In the genomic region with DNA sequence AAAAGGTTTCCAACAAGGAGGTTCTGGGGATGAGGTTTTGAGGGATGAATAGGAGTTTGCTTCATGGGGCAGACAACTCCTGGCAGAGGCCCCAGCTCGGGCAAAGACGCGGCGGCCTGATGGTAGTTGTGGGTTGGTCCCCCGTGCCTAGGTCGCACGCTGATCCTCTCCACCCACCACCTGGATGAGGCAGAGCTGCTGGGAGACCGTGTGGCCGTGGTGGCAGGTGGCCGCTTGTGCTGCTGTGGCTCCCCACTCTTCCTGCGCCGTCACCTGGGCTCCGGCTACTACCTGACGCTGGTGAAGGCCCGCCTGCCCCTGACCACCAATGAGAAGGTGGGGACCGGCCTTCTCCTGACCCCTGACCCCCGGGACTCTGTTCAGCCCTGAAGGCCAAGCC, we compare ENCODE assay signal across 26 cellular contexts. TPM values are rescaled to one million over a fixed set of nuclear protein-coding genes. Genes with fewer than 3 reads are reported as not detected.
DNase-seq lines count a peak whose midpoint lies in the region; ATAC-seq and TF ChIP-seq lines count a peak whose summit lies in the region.
"Had no signal": no experiment of that assay in that cellular context is flagged by ENCODE, and none has a peak within 500 bp of the region (broad histone marks: within the 10 kb centered on the region; RNA-seq: fewer than 3 reads in every experiment).

No MANE protein-coding gene starts in this region.

- WGBS in neuronal stem cell (ENCODE audit: extremely low coverage in 2 of 2, insufficient read length in 2 of 2, insufficient replicate concordance in 1 of 2), 2 donors, result no CpG with 5 or more reads among the region's 17 CpGs
- WGBS in transverse colon (ENCODE audit: low coverage in 1 of 2), 2 donors, result 89% methylated on average over 14 of the region's 17 CpGs; no CpG with 5 or more reads in 1 of the 2 donors

- no peak overlapping the region for H3K9ac ChIP-seq in neuronal stem cell (ENCODE audit: low read depth, low read length, poor library complexity)
- H3K9ac ChIP-seq: BLaER1 treated with 17β-estradiol and CSF1 and Interleukin-3, amounts not matched to agents 10 nM and 100 nM had no signal

- in situ Hi-C loops in transverse colon (cut with MboI; ENCODE audit: low pct_ligation_motif_present in 1 of 4, low pct_unique_long_range_greater_than_20kb in 1 of 4, low sequenced_read_pairs in 3 of 4), result no loop called here

- no peak overlapping the region for H3K4me2 ChIP-seq in neuronal stem cell (ENCODE audit: insufficient read depth, low read length, poor library complexity, severe bottlenecking)
- H3K4me2 ChIP-seq: BLaER1 treated with 17β-estradiol and CSF1 and Interleukin-3, amounts not matched to agents 10 nM and 100 nM had no signal

- peak overlapping the region; percentile 19 for H3K27ac Mint-ChIP-seq in activated CD4-positive, alpha-beta T cell treated with anti-CD3 and anti-CD28 coated beads, Interleukin-2, amount 10 ng/mL, durations not matched to agents 7 days and 5 days
- H3K27ac Mint-ChIP-seq in activated CD4-positive, alpha-beta T cell treated with anti-CD3 and anti-CD28 coated beads for 36 hours, result no peak overlapping the region
- H3K27ac Mint-ChIP-seq in effector memory CD8-positive, alpha-beta T cell, result peak overlapping the region; percentile 10 to 78

- ATAC-seq in activated CD4-positive, alpha-beta T cell treated with anti-CD3 and anti-CD28 coated beads for 36 hours, result no peak
- no peak for ATAC-seq in effector memory CD8-positive, alpha-beta T cell (replicated peaks)

- H2BK15ac ChIP-seq in neuronal stem cell (ENCODE audit: low read length), result no peak overlapping the region

- H2BK120ac ChIP-seq in neuronal stem cell (ENCODE audit: low read depth, low read length), result no peak overlapping the region

- no peak for DNase-seq in activated CD4-positive, alpha-beta T cell treated with anti-CD3 and anti-CD28 coated beads, Interleukin-2, amount 10 ng/mL, durations not matched to agents 7 days and 5 days
- no peak for DNase-seq in activated CD4-positive, alpha-beta T cell treated with anti-CD3 and anti-CD28 coated beads for 36 hours
- no peak for DNase-seq in effector memory CD8-positive, alpha-beta T cell
- DNase-seq in neuronal stem cell (ENCODE audit: low spot score) (no peak), ascending aorta (ENCODE audit: low spot score in 2 of 2) (no peak), transverse colon (no peak), RKO (ENCODE audit: low spot score) (no peak)
- DNase-seq: ACHN; CD4-positive, alpha-beta memory T cell; DND-41; GOT3; Kasumi-1; NCI-H1417; NCI-H1694 treated with DMSO at 0.1 percent for 48 hours; NCI-H2081 treated with DMSO at 0.1 percent for 48 hours; NCI-H2171 treated with DMSO at 0.1 percent for 48 hours; NCI-H446; NCI-H526 treated with DMSO at 0.1 percent for 48 hours; SHP77 treated with DMSO at 0.1 percent for 48 hours had no signal

- H3K27me3 Mint-ChIP-seq in activated CD4-positive, alpha-beta T cell treated with anti-CD3 and anti-CD28 coated beads, Interleukin-2, amount 10 ng/mL, durations not matched to agents 7 days and 5 days, result no peaks in the 10 kb centered on the region
- H3K27me3 Mint-ChIP-seq in activated CD4-positive, alpha-beta T cell treated with anti-CD3 and anti-CD28 coated beads for 36 hours, result no peaks in the 10 kb centered on the region
- no peaks in the 10 kb centered on the region for H3K27me3 Mint-ChIP-seq in effector memory CD8-positive, alpha-beta T cell
- H3K27me3 Mint-ChIP-seq: CD4-positive, alpha-beta memory T cell; IgD-negative memory B cell had no signal

- H3K4me1 ChIP-seq in neuronal stem cell (ENCODE audit: control insufficient read depth in 2 of 2, insufficient read depth in 1 of 2, low read depth in 1 of 2, low read length in 2 of 2) (peaks cover 0 to 2% of the 10 kb centered on the region in 2 donors), ascending aorta (no peaks in the 10 kb centered on the region), transverse colon (peaks cover 0 to 3% (median 0%) of the 10 kb centered on the region in 4 donors)

- H4K8ac ChIP-seq in neuronal stem cell (ENCODE audit: low read depth, low read length), result no peak overlapping the region

- H2BK12ac ChIP-seq in neuronal stem cell (ENCODE audit: low read length), result peak overlapping the region; percentile 22

- H2AFZ ChIP-seq in neuronal stem cell (ENCODE audit: low read length), result no peak overlapping the region

- no peak for TF ChIP-seq CTCF in ascending aorta (IDR thresholded peaks at IDR 0.05)
- TF ChIP-seq CTCF in transverse colon (IDR thresholded peaks at IDR 0.05), result no peak

- TF ChIP-seq POLR2A in transverse colon (IDR thresholded peaks at IDR 0.05), result no peak

- no peak overlapping the region for H2BK5ac ChIP-seq in neuronal stem cell (ENCODE audit: low read length)

- H3K9me3 ChIP-seq in KOPT-K1 (ENCODE audit: insufficient read depth, low read length, poor library complexity, severe bottlenecking) (no peaks in the 10 kb centered on the region), neuronal stem cell (replicated peaks in 1 of 2; ENCODE audit: control insufficient read depth in 2 of 2, insufficient read depth in 1 of 2, low read depth in 1 of 2, low read length in 2 of 2) (peaks cover 0 to 16% of the 10 kb centered on the region in 2 donors), ascending aorta (peaks cover 6% of the 10 kb centered on the region in 2 donors), transverse colon (peaks cover 0 to under 1% of the 10 kb centered on the region in 2 donors)
- H3K9me3 ChIP-seq: BLaER1 treated with 17β-estradiol and CSF1 and Interleukin-3, amounts not matched to agents 10 nM and 100 nM had no signal

- H3K36me3 ChIP-seq in KOPT-K1 (ENCODE audit: insufficient read depth, low read length) (peaks cover 4% of the 10 kb centered on the region; the same call in 1 of the 2 replicates), neuronal stem cell (replicated peaks in 1 of 2; ENCODE audit: control insufficient read depth in 2 of 2, insufficient read depth in 2 of 2, low read length in 2 of 2) (peaks cover 0 to 2% of the 10 kb centered on the region in 2 donors), ascending aorta (no peaks in the 10 kb centered on the region), transverse colon (no peaks in the 10 kb centered on the region)

- POLR2A ChIA-PET in activated CD4-positive, alpha-beta T cell treated with anti-CD3 and anti-CD28 coated beads, Interleukin-2, amount 10 ng/mL, durations not matched to agents 7 days and 5 days (lab: Charles Lee), result no interaction called here
- POLR2A ChIA-PET in activated CD4-positive, alpha-beta T cell treated with anti-CD3 and anti-CD28 coated beads for 36 hours (lab: Charles Lee), result no interaction called here

- H3K4ac ChIP-seq in neuronal stem cell (ENCODE audit: low read length), result no peak overlapping the region

- no peak overlapping the region for H2AK5ac ChIP-seq in neuronal stem cell (ENCODE audit: low read depth, low read length)

- H3K36me3 Mint-ChIP-seq in activated CD4-positive, alpha-beta T cell treated with anti-CD3 and anti-CD28 coated beads, Interleukin-2, amount 10 ng/mL, durations not matched to agents 7 days and 5 days (ENCODE audit: low read depth), result peaks cover 26% of the 10 kb centered on the region
- H3K36me3 Mint-ChIP-seq in activated CD4-positive, alpha-beta T cell treated with anti-CD3 and anti-CD28 coated beads for 36 hours (ENCODE audit: low read depth), result peaks cover 9% of the 10 kb centered on the region
- H3K36me3 Mint-ChIP-seq in effector memory CD8-positive, alpha-beta T cell (ENCODE audit: insufficient read depth), result peaks cover 20% of the 10 kb centered on the region
- H3K36me3 Mint-ChIP-seq: IgD-negative memory B cell had no signal

- H3K18ac ChIP-seq in neuronal stem cell (ENCODE audit: low read length), result no peak overlapping the region

- H4K91ac ChIP-seq in neuronal stem cell (ENCODE audit: low read depth, low read length, poor library complexity), result no peak overlapping the region

- peaks cover under 1% of the 10 kb centered on the region for H3K79me1 ChIP-seq in neuronal stem cell (ENCODE audit: low read depth, low read length)

- TF ChIP-seq EP300 in transverse colon (IDR thresholded peaks at IDR 0.05; ENCODE audit: low read depth), result no peak

- peak overlapping the region; percentile 57 for H3K27ac ChIP-seq in KOPT-K1 (ENCODE audit: low read depth, low read length, poor library complexity, severe bottlenecking)
- no peak overlapping the region for H3K27ac ChIP-seq in neuronal stem cell (replicated peaks; ENCODE audit: low read length)
- H3K27ac ChIP-seq in ascending aorta, result no peak overlapping the region
- H3K27ac ChIP-seq in transverse colon, result no peak overlapping the region
- H3K27ac ChIP-seq: 22Rv1; BLaER1 treated with 17β-estradiol and CSF1 and Interleukin-3, amounts not matched to agents 10 nM and 100 nM; SK-N-MC had no signal

- peaks cover 18% of the 10 kb centered on the region for H3K4me1 Mint-ChIP-seq in activated CD4-positive, alpha-beta T cell treated with anti-CD3 and anti-CD28 coated beads, Interleukin-2, amount 10 ng/mL, durations not matched to agents 7 days and 5 days
- peaks cover 2% of the 10 kb centered on the region for H3K4me1 Mint-ChIP-seq in activated CD4-positive, alpha-beta T cell treated with anti-CD3 and anti-CD28 coated beads for 36 hours
- H3K4me1 Mint-ChIP-seq in effector memory CD8-positive, alpha-beta T cell (ENCODE audit: low read depth in 2 of 2), result peaks cover under 1 to 8% of the 10 kb centered on the region in 2 donors

- no peak overlapping the region for H3K4me3 Mint-ChIP-seq in activated CD4-positive, alpha-beta T cell treated with anti-CD3 and anti-CD28 coated beads, Interleukin-2, amount 10 ng/mL, durations not matched to agents 7 days and 5 days
- no peak overlapping the region for H3K4me3 Mint-ChIP-seq in activated CD4-positive, alpha-beta T cell treated with anti-CD3 and anti-CD28 coated beads for 36 hours
- H3K4me3 Mint-ChIP-seq in effector memory CD8-positive, alpha-beta T cell, result no peak overlapping the region
- H3K4me3 Mint-ChIP-seq: CD4-positive, alpha-beta memory T cell; IgD-negative memory B cell had no signal

- no peaks in the 10 kb centered on the region for H3K27me3 ChIP-seq in neuronal stem cell (ENCODE audit: control insufficient read depth in 3 of 3, insufficient read depth in 3 of 3, low read depth in 1 of 3, low read length in 3 of 3)
- H3K27me3 ChIP-seq in ascending aorta, result no peaks in the 10 kb centered on the region
- H3K27me3 ChIP-seq in transverse colon, result no peaks in the 10 kb centered on the region
- H3K27me3 ChIP-seq: BLaER1 treated with 17β-estradiol and CSF1 and Interleukin-3, amounts not matched to agents 10 nM and 100 nM had no signal

- CTCF ChIA-PET in activated CD4-positive, alpha-beta T cell treated with anti-CD3 and anti-CD28 coated beads, Interleukin-2, amount 10 ng/mL, durations not matched to agents 7 days and 5 days (lab: Charles Lee), result no interaction called here
- CTCF ChIA-PET in activated CD4-positive, alpha-beta T cell treated with anti-CD3 and anti-CD28 coated beads for 36 hours (lab: Charles Lee), result interaction anchor here (0.7 to 1.3 kb wide), 2 partner anchors 13 to 61 kb away, joined by 3 read pairs; no protein-coding TSS in a partner anchor

- intact Hi-C loops in activated CD4-positive, alpha-beta T cell treated with anti-CD3 and anti-CD28 coated beads for 36 hours (cut with DNase I, micrococcal nuclease), result no loop called here
- intact Hi-C loops in ascending aorta (cut with DNase I), result no loop called here
- intact Hi-C loops in transverse colon (cut with DNase I; ENCODE audit: low total_unique reads), result no loop called here

- no peak overlapping the region for H3K23ac ChIP-seq in neuronal stem cell (ENCODE audit: low read depth, low read length, poor library complexity)

- H3K14ac ChIP-seq in neuronal stem cell (ENCODE audit: low read length), result no peak overlapping the region

- no peaks in the 10 kb centered on the region for H3K9me3 Mint-ChIP-seq in activated CD4-positive, alpha-beta T cell treated with anti-CD3 and anti-CD28 coated beads, Interleukin-2, amount 10 ng/mL, durations not matched to agents 7 days and 5 days
- H3K9me3 Mint-ChIP-seq in activated CD4-positive, alpha-beta T cell treated with anti-CD3 and anti-CD28 coated beads for 36 hours (ENCODE audit: low read depth), result peaks cover 4% of the 10 kb centered on the region
- no peaks in the 10 kb centered on the region for H3K9me3 Mint-ChIP-seq in effector memory CD8-positive, alpha-beta T cell
- H3K9me3 Mint-ChIP-seq: IgD-negative memory B cell had no signal

- H3K4me3 ChIP-seq in neuronal stem cell (ENCODE audit: low read length in 2 of 2) (no peak overlapping the region), ascending aorta (no peak overlapping the region), transverse colon (no peak overlapping the region)
- H3K4me3 ChIP-seq: BLaER1 treated with 17β-estradiol and CSF1 and Interleukin-3, amounts not matched to agents 10 nM and 100 nM; SK-N-MC had no signal

RNA-seq across cellular contexts. Expression of a gene that starts 11.9 kb away (rescaled TPM):
- total RNA-seq in activated CD4-positive, alpha-beta T cell treated with anti-CD3 and anti-CD28 coated beads, Interleukin-2, amount 10 ng/mL, durations not matched to agents 7 days and 5 days, result 10 to 100 TPM; 75.9 to 87.5 TPM
- 10 to 100 TPM; 14.4 to 16.9 TPM for total RNA-seq in activated CD4-positive, alpha-beta T cell treated with anti-CD3 and anti-CD28 coated beads for 36 hours
- 9.4 TPM for polyA plus RNA-seq in neuronal stem cell (2013, experiment 1 of 2)
- 8.0 TPM for polyA plus RNA-seq in neuronal stem cell (2013, experiment 2 of 2)
- total RNA-seq in ascending aorta, result 96.6 TPM
- 100 to 1,000 TPM in 1 of 4 donors, 10 to 100 TPM in 3; 47.1 to 128 (median 82.0) TPM for total RNA-seq in transverse colon

RNA-seq across cellular contexts. Expression of a gene that starts 15.2 kb away (rescaled TPM):
- 100 to 1,000 TPM; 487 to 570 TPM for total RNA-seq in activated CD4-positive, alpha-beta T cell treated with anti-CD3 and anti-CD28 coated beads, Interleukin-2, amount 10 ng/mL, durations not matched to agents 7 days and 5 days
- 100 to 1,000 TPM; 107 to 137 TPM for total RNA-seq in activated CD4-positive, alpha-beta T cell treated with anti-CD3 and anti-CD28 coated beads for 36 hours
- 6.9 TPM for polyA plus RNA-seq in neuronal stem cell (2013, experiment 1 of 2)
- polyA plus RNA-seq in neuronal stem cell (2013, experiment 2 of 2), result 7.4 TPM
- 66.5 TPM for total RNA-seq in ascending aorta
- total RNA-seq in transverse colon, result 100 to 1,000 TPM in 1 of 4 donors, 10 to 100 TPM in 2, 1 to 10 TPM in 1; 10.0 to 174 (median 76.9) TPM

RNA-seq across cellular contexts. Expression of a gene that starts 25.4 kb away (rescaled TPM):
- 100 to 1,000 TPM; 558 to 580 TPM for total RNA-seq in activated CD4-positive, alpha-beta T cell treated with anti-CD3 and anti-CD28 coated beads, Interleukin-2, amount 10 ng/mL, durations not matched to agents 7 days and 5 days
- 100 to 1,000 TPM; 108 to 130 TPM for total RNA-seq in activated CD4-positive, alpha-beta T cell treated with anti-CD3 and anti-CD28 coated beads for 36 hours
- 235 TPM for polyA plus RNA-seq in neuronal stem cell (2013, experiment 1 of 2)
- polyA plus RNA-seq in neuronal stem cell (2013, experiment 2 of 2), result 243 TPM
- total RNA-seq in ascending aorta (79.1 TPM), transverse colon (10 to 100 TPM; 39.2 to 57.6 (median 48.2) TPM)

RNA-seq across cellular contexts. Expression of a gene that starts 30.5 kb away (rescaled TPM):
- not detected for total RNA-seq in activated CD4-positive, alpha-beta T cell treated with anti-CD3 and anti-CD28 coated beads, Interleukin-2, amount 10 ng/mL, durations not matched to agents 7 days and 5 days
- total RNA-seq in activated CD4-positive, alpha-beta T cell treated with anti-CD3 and anti-CD28 coated beads for 36 hours, result not detected
- polyA plus RNA-seq in neuronal stem cell (2013, experiment 1 of 2), result not detected
- polyA plus RNA-seq in neuronal stem cell (2013, experiment 2 of 2), result not detected
- not detected for total RNA-seq in ascending aorta
- total RNA-seq in transverse colon, result not detected
- total RNA-seq: CD4-positive, alpha-beta memory T cell; MCF 10A; RPMI7951 had no signal
- polyA plus RNA-seq: CD4-positive, alpha-beta memory T cell; IgD-negative memory B cell had no signal

RNA-seq across cellular contexts. Expression of a gene that starts 30.9 kb away (rescaled TPM):
- 100 to 1,000 TPM; 183 to 195 TPM for total RNA-seq in activated CD4-positive, alpha-beta T cell treated with anti-CD3 and anti-CD28 coated beads, Interleukin-2, amount 10 ng/mL, durations not matched to agents 7 days and 5 days
- total RNA-seq in activated CD4-positive, alpha-beta T cell treated with anti-CD3 and anti-CD28 coated beads for 36 hours, result 100 to 1,000 TPM; 106 to 128 TPM
- 113 TPM for polyA plus RNA-seq in neuronal stem cell (2013, experiment 1 of 2)
- polyA plus RNA-seq in neuronal stem cell (2013, experiment 2 of 2), result 111 TPM
- 452 TPM for total RNA-seq in ascending aorta
- total RNA-seq in transverse colon, result 100 to 1,000 TPM; 226 to 676 (median 303) TPM
